In genomic region chr11:4713241-4713640, GRCh38 we compare ENCODE assay signal across 27 cellular contexts. TPM values are rescaled to one million over a fixed set of nuclear protein-coding genes. Genes with fewer than 3 reads are reported as not detected.
DNase-seq lines count a peak whose midpoint lies in the region; ATAC-seq and TF ChIP-seq lines count a peak whose summit lies in the region.
"Had no signal": no experiment of that assay in that cellular context is flagged by ENCODE, and none has a peak within 500 bp of the region (broad histone marks: within the 10 kb centered on the region; RNA-seq: fewer than 3 reads in every experiment).

No MANE protein-coding gene starts in this region.

- H2AFZ ChIP-seq in GM23248 (no peak overlapping the region), PC-3 (ENCODE audit: low read length) (no peak overlapping the region)

- no TSS peak for BruUV-seq in PC-3 (replicated peaks; lab: Mats Ljungman, UMichigan)

- ATAC-seq in PC-3 (no peak), HG02623 (IDR thresholded peaks at IDR 0.05; ENCODE audit: unreplicated experiment) (no peak), HG02870 (IDR thresholded peaks at IDR 0.05; ENCODE audit: unreplicated experiment) (no peak), GM21825 (IDR thresholded peaks at IDR 0.05; ENCODE audit: unreplicated experiment) (no peak)

- H3K9me3 ChIP-seq in GM23248 (ENCODE audit: low read depth) (no peaks in the 10 kb centered on the region), PC-3 (ENCODE audit: low read length) (no peaks in the 10 kb centered on the region)
- H3K9me3 ChIP-seq: BLaER1, testis had no signal

- H3K27me3 ChIP-seq in GM23248 (replicated peaks; ENCODE audit: insufficient read depth): no peaks in the 10 kb centered on the region
- no peaks in the 10 kb centered on the region for H3K27me3 ChIP-seq in PC-3 (ENCODE audit: low read length)
- H3K27me3 ChIP-seq: BLaER1, testis had no signal

- H3F3A ChIP-seq in GM23248 (ENCODE audit: insufficient read depth) (no peaks in the 10 kb centered on the region), PC-3 (ENCODE audit: low read length, unreplicated experiment) (no peaks in the 10 kb centered on the region)

- WGBS in GM23248 (ENCODE audit: low coverage in 1 of 2, low lambda C conversion rate in 2 of 2, missing lambda C conversion rate in 2 of 2), 2 experiments: 0 to 3% methylated on average over 1 of the region's 1 CpG

- CTCF ChIA-PET in PC-3 (lab: Charles Lee): no interaction called here

- H3K9ac ChIP-seq in GM23248: no peak overlapping the region
- H3K9ac ChIP-seq in PC-3 (ENCODE audit: low read length): no peak overlapping the region
- H3K9ac ChIP-seq: BLaER1 had no signal

- in situ Hi-C loops in GM23248 (cut with MboI): no loop called here

- H3K4me1 ChIP-seq in GM23248 (ENCODE audit: insufficient read depth) (no peaks in the 10 kb centered on the region), PC-3 (ENCODE audit: insufficient read depth, low read length) (no peaks in the 10 kb centered on the region)
- H3K4me1 ChIP-seq: testis had no signal

- POLR2A ChIA-PET in PC-3 (lab: Charles Lee; ENCODE audit: unreplicated experiment): no interaction called here

- peak; percentile 34 for DNase-seq in COLO668 (lab: John Stamatoyannopoulos, UW; ENCODE audit: unreplicated experiment)
- DNase-seq in GM23248: peak; percentile 5
- peak; percentile 19 for DNase-seq in PC-3
- peak; percentile 34 for DNase-seq in kidney glomerular epithelial cell (lab: John Stamatoyannopoulos, UW)
- DNase-seq in T-helper 2 cell: no peak
- DNase-seq: activated CD4-positive, alpha-beta T cell treated with anti-CD3 and anti-CD28 coated beads for 48 hours; activated gamma-delta T cell treated with Interleukin-2 at 50 U/mL for 16 hours; activated T-cell treated with anti-CD3 and anti-CD28 coated beads, Interleukin-2, amount 50 U/mL, for 24 hours; COR-L47; islet precursor cell; MM.1S; NCI-H1436; NCI-H510A; Right ventricle myocardium superior; stimulated activated naive CD4-positive, alpha-beta T cell; testis; WERI-Rb-1 had no signal

- TF ChIP-seq CTCF in PC-3 (conservative IDR thresholded peaks at IDR 0.05; ENCODE audit: low read depth, low read length): no peak

- H3K9me2 ChIP-seq in GM23248 (ENCODE audit: insufficient read depth) (no peaks in the 10 kb centered on the region), PC-3 (replicated peaks; ENCODE audit: low read length) (no peaks in the 10 kb centered on the region)

- H3K4me2 ChIP-seq in GM23248 (ENCODE audit: unreplicated experiment) (no peak overlapping the region), PC-3 (ENCODE audit: low read length) (no peak overlapping the region)
- H3K4me2 ChIP-seq: BLaER1 had no signal

- no peak overlapping the region for H3K4me3 ChIP-seq in GM23248
- H3K4me3 ChIP-seq in PC-3 (ENCODE audit: low read length): no peak overlapping the region
- H3K4me3 ChIP-seq: BLaER1, lung, testis had no signal

- no peaks in the 10 kb centered on the region for H3K36me3 ChIP-seq in GM23248 (ENCODE audit: low read depth)
- no peaks in the 10 kb centered on the region for H3K36me3 ChIP-seq in PC-3 (ENCODE audit: low read depth, low read length)
- H3K36me3 ChIP-seq: BLaER1, WERI-Rb-1 had no signal

- intact Hi-C loops in PC-3 (cut with micrococcal nuclease): no loop called here

- H4K20me1 ChIP-seq in GM23248 (ENCODE audit: insufficient read depth) (no peaks in the 10 kb centered on the region), PC-3 (ENCODE audit: low read length) (no peaks in the 10 kb centered on the region)
- H4K20me1 ChIP-seq: BLaER1 had no signal

- H3K27ac ChIP-seq in GM23248: no peak overlapping the region
- H3K27ac ChIP-seq in PC-3 (ENCODE audit: low read length): no peak overlapping the region
- H3K27ac ChIP-seq: BLaER1, epithelial cell of prostate, testis, WERI-Rb-1 had no signal

- H3K79me2 ChIP-seq in GM23248 (ENCODE audit: insufficient read depth) (no peaks in the 10 kb centered on the region), PC-3 (ENCODE audit: low read length) (no peaks in the 10 kb centered on the region)

RNA-seq across cellular contexts. Expression of gene MMP26, which starts 8.7 kb away (rescaled TPM):
- total RNA-seq in GM23248 (2014; rRNA removed; shearing (Covaris generic)): not detected in 2 replicates
- polyA plus RNA-seq in GM23248 (2016; fragmentation: Nextera tagmentation; extraction: Ambion mirVana): not detected in 2 replicates
- total RNA-seq in PC-3 (2014; rRNA removed): not detected in 2 replicates
- total RNA-seq: activated CD8-positive, alpha-beta memory T cell treated with anti-CD3 and anti-CD28 coated beads for 36 hours; chondrocyte; lung; Right ventricle myocardium superior; urinary bladder had no signal
- polyA plus RNA-seq: lung, neural cell, urinary bladder had no signal

RNA-seq across cellular contexts. Expression of gene OR51E2, which starts 15.6 kb away (rescaled TPM):
- total RNA-seq in GM23248 (2014; rRNA removed; shearing (Covaris generic)): not detected in 2 replicates
- not detected in 2 replicates for polyA plus RNA-seq in GM23248 (2016; fragmentation: Nextera tagmentation; extraction: Ambion mirVana)
- total RNA-seq in PC-3 (2014; rRNA removed): not detected in 2 replicates
- total RNA-seq: activated CD8-positive, alpha-beta memory T cell treated with anti-CD3 and anti-CD28 coated beads for 36 hours; lung had no signal
- polyA plus RNA-seq: lung, neural cell had no signal

RNA-seq across cellular contexts. Expression of gene OR51F1, which starts 56.5 kb away (rescaled TPM):
- not detected in 2 replicates for total RNA-seq in GM23248 (2014; rRNA removed; shearing (Covaris generic))
- polyA plus RNA-seq in GM23248 (2016; fragmentation: Nextera tagmentation; extraction: Ambion mirVana): not detected in 2 replicates
- total RNA-seq in PC-3 (2014; rRNA removed): not detected in 2 replicates
- total RNA-seq: activated CD8-positive, alpha-beta memory T cell treated with anti-CD3 and anti-CD28 coated beads for 36 hours; chondrocyte; lung; Right ventricle myocardium superior; testis; urinary bladder had no signal
- polyA plus RNA-seq: lung, neural cell, urinary bladder had no signal

Comparison
In these comparisons a context has a peak if more than half of its experiments do, and no peak if none do; other contexts are left out.
1. DNase-seq: peak in COLO668 (single experiment), GM23248 (single experiment), PC-3 (single experiment) and kidney glomerular epithelial cell (single experiment); none in T-helper 2 cell (0 of 5).